ENCODE assay signal across 1 cellular context in genomic region chr6:111105578-111105977, GRCh38.
TF ChIP-seq lines count a peak whose summit lies in the region.

No MANE protein-coding gene starts in this region.

TF ChIP-seq in HepG2, 621 proteins besides CTCF, POLR2A, EP300 and RAD21 (continued from another document and continues in another):
- TF ChIP-seq ZNF280D (CRISPR knock-in tag; IDR thresholded peaks at IDR 0.05): peak; percentile 87
- TF ChIP-seq NR3C1 (CRISPR knock-in tag; IDR thresholded peaks at IDR 0.05): no peak
- TF ChIP-seq MEIS2 (CRISPR knock-in tag; IDR thresholded peaks at IDR 0.05): peak; percentile 76; the same call in 1 of the 2 replicates
- TF ChIP-seq TAF15 (IDR thresholded peaks at IDR 0.05; ENCODE audit: low read depth, low read length, poor library complexity, severe bottlenecking): no peak
- no peak; the same call in 1 of the 2 replicates for TF ChIP-seq MEIS1 (CRISPR knock-in tag; IDR thresholded peaks at IDR 0.05; ENCODE audit: borderline replicate concordance)
- peak; percentile 48; the same call in 1 of the 2 replicates for TF ChIP-seq ZNF747 (CRISPR knock-in tag; IDR thresholded peaks at IDR 0.05; ENCODE audit: borderline replicate concordance)
- peak; percentile 80 for TF ChIP-seq ZNF781 (CRISPR knock-in tag; IDR thresholded peaks at IDR 0.05; ENCODE audit: borderline replicate concordance, not compliant biosample characterization)
- no peak for TF ChIP-seq ARHGAP35 (CRISPR knock-in tag; IDR thresholded peaks at IDR 0.05; ENCODE audit: borderline replicate concordance)
- TF ChIP-seq NFE2 (CRISPR knock-in tag; IDR thresholded peaks at IDR 0.05): no peak
- peak; percentile 43; the same call in 1 of the 2 replicates for TF ChIP-seq RFXAP (CRISPR knock-in tag; IDR thresholded peaks at IDR 0.05; ENCODE audit: borderline replicate concordance)
- TF ChIP-seq SNAI1 (CRISPR knock-in tag; IDR thresholded peaks at IDR 0.05; ENCODE audit: borderline replicate concordance): no peak
- TF ChIP-seq WIZ (CRISPR knock-in tag; IDR thresholded peaks at IDR 0.05): no peak
- TF ChIP-seq TFAP4 (IDR thresholded peaks at IDR 0.05; ENCODE audit: borderline replicate concordance, low read depth): peak; percentile 91
- no peak for TF ChIP-seq ZNF318 (CRISPR knock-in tag; IDR thresholded peaks at IDR 0.05)
- peak; percentile 73 for TF ChIP-seq CEBPG (CRISPR knock-in tag; IDR thresholded peaks at IDR 0.05)
- no peak for TF ChIP-seq ZNF44 (CRISPR knock-in tag; IDR thresholded peaks at IDR 0.05)
- no peak; a peak in 1 of 4 replicates for TF ChIP-seq REST (IDR thresholded peaks at IDR 0.05; ENCODE audit: borderline replicate concordance in 1 of 2, low read depth in 1 of 2, low read length in 2 of 2)
- TF ChIP-seq PLRG1 (conservative IDR thresholded peaks at IDR 0.05): no peak
- TF ChIP-seq PBX3 (CRISPR knock-in tag; IDR thresholded peaks at IDR 0.05; ENCODE audit: borderline replicate concordance): no peak
- TF ChIP-seq MTA3 (CRISPR knock-in tag; IDR thresholded peaks at IDR 0.05): no peak
- TF ChIP-seq KDM6A (CRISPR knock-in tag; IDR thresholded peaks at IDR 0.05; ENCODE audit: low read depth): peak; percentile 59
- TF ChIP-seq RCOR2 (CRISPR knock-in tag; IDR thresholded peaks at IDR 0.05): peak; percentile 81; the same call in 1 of the 2 replicates
- no peak for TF ChIP-seq ZNF543 (CRISPR knock-in tag; IDR thresholded peaks at IDR 0.05)
- TF ChIP-seq EEA1 (CRISPR knock-in tag; IDR thresholded peaks at IDR 0.05; ENCODE audit: borderline replicate concordance): no peak
- TF ChIP-seq ZC3H4 (CRISPR knock-in tag; IDR thresholded peaks at IDR 0.05; ENCODE audit: borderline replicate concordance): 0 out of 2 replicates have a peak, but pooled peaks have one; percentile 45
- peak; percentile 49; the same call in 1 of the 2 replicates for TF ChIP-seq ZNF552 (CRISPR knock-in tag; IDR thresholded peaks at IDR 0.05; ENCODE audit: borderline replicate concordance)
- TF ChIP-seq CENPX (CRISPR knock-in tag; IDR thresholded peaks at IDR 0.05): no peak
- TF ChIP-seq ZNF570 (CRISPR knock-in tag; IDR thresholded peaks at IDR 0.05; ENCODE audit: borderline replicate concordance): no peak
- TF ChIP-seq CSRNP1 (CRISPR knock-in tag; IDR thresholded peaks at IDR 0.05): no peak
- no peak for TF ChIP-seq ETV6 (CRISPR knock-in tag; conservative IDR thresholded peaks at IDR 0.05)
- TF ChIP-seq PHF21A (CRISPR knock-in tag; IDR thresholded peaks at IDR 0.05): peak; percentile 59; the same call in 1 of the 2 replicates
- peak; percentile 80; the same call in 1 of the 2 replicates for TF ChIP-seq PITX1 (CRISPR knock-in tag; IDR thresholded peaks at IDR 0.05)
- peak; percentile 20 for TF ChIP-seq STAG1 (CRISPR knock-in tag; IDR thresholded peaks at IDR 0.05)
- TF ChIP-seq ZNF569 (CRISPR knock-in tag; IDR thresholded peaks at IDR 0.05; ENCODE audit: borderline replicate concordance): no peak
- no peak for TF ChIP-seq MED13 (CRISPR knock-in tag; IDR thresholded peaks at IDR 0.05)
- TF ChIP-seq ZNF367 (CRISPR knock-in tag; IDR thresholded peaks at IDR 0.05; ENCODE audit: borderline replicate concordance): no peak
- TF ChIP-seq AKAP8 (CRISPR knock-in tag; IDR thresholded peaks at IDR 0.05): peak; percentile 36; the same call in 1 of the 2 replicates
- no peak for TF ChIP-seq ZNF280B (CRISPR knock-in tag; IDR thresholded peaks at IDR 0.05; ENCODE audit: borderline replicate concordance)
- TF ChIP-seq ZC3H13 (CRISPR knock-in tag; IDR thresholded peaks at IDR 0.05): no peak
- 0 out of 2 replicates have a peak, but pooled peaks have one; percentile 67 for TF ChIP-seq ZFP1 (CRISPR knock-in tag; IDR thresholded peaks at IDR 0.05)
- TF ChIP-seq ZFP82 (CRISPR knock-in tag; IDR thresholded peaks at IDR 0.05; ENCODE audit: borderline replicate concordance): no peak
- peak; percentile 91 for TF ChIP-seq ISL2 (CRISPR knock-in tag; IDR thresholded peaks at IDR 0.05)
- no peak for TF ChIP-seq ZNF775 (CRISPR knock-in tag; IDR thresholded peaks at IDR 0.05; ENCODE audit: borderline replicate concordance)
- peak; percentile 64 for TF ChIP-seq PHF5A (CRISPR knock-in tag; IDR thresholded peaks at IDR 0.05; ENCODE audit: low read depth, unreplicated experiment)
